In the genomic region with DNA sequence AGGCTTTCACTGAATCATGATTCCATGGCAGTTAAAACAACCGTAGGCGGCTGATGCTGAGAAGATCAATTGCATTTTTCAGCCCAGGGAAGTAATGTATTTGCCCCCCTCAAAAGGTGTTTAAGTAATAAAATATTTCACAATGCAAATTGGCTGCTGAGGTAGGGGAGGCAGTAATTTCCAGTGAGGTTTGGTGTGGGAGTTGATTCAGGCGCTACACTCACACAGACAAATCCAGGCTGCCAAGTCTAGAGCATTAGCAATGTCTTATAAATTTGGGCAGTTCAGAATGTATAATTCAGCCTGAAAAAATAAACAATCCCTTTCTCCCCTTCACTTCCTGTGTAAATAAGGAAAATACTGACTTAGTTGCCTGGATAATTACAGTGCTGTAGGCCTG, we compare ENCODE assay signal across 7 cellular contexts.
"Had no signal": no experiment of that assay in that cellular context is flagged by ENCODE, and none has a peak within 500 bp of the region (broad histone marks: within the 10 kb centered on the region; RNA-seq: fewer than 3 reads in every experiment).

No MANE protein-coding gene starts in this region.

- H3K36me3 ChIP-seq: HAP-1 had no signal

- H3K4me1 ChIP-seq: HAP-1 had no signal

- H3K4me3 ChIP-seq: HAP-1, K562 had no signal

- H3K9me3 ChIP-seq: HAP-1 had no signal

- DNase-seq: GOT3, H7, IMR-90, KG1 had no signal

- FAIRE-seq: HTR-8/SVneo, K562 had no signal
